In the genomic region with DNA sequence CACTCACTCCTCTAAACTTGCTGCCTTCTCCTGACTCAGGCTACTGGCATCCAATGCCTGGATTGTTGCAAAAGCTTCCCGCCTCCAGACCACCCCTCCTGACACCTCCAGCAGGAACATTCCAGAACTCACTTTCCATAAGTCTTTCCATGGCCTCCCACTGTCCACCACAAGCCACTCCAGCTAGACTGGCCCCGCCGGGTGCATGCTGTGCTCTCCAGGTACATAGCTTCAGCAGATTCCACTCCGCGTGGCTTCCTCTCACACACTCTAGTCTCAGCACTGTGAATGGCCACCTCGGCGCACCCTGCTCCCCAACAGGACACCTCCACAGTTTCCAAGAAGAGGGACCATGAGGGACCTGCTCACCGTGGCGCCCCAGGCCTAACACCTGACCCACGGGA, we compare ENCODE assay signal across 11 cellular contexts. TPM values are rescaled to one million over a fixed set of nuclear protein-coding genes. Genes with fewer than 3 reads are reported as not detected.
DNase-seq lines count a peak whose midpoint lies in the region; ATAC-seq and TF ChIP-seq lines count a peak whose summit lies in the region.
"Had no signal": no experiment of that assay in that cellular context is flagged by ENCODE, and none has a peak within 500 bp of the region (broad histone marks: within the 10 kb centered on the region; RNA-seq: fewer than 3 reads in every experiment).

No MANE protein-coding gene starts in this region.

- no TSS peak for BruUV-seq in IMR-90 (replicated peaks; lab: Mats Ljungman, UMichigan)

- H3K4ac ChIP-seq in IMR-90 (ENCODE audit: low read depth, low read length) (peak overlapping the region; percentile 94), neuronal stem cell (ENCODE audit: low read length) (no peak overlapping the region)

- H3K4me1 Mint-ChIP-seq in CD4-positive, alpha-beta memory T cell = peaks cover 5 to 15% (median 12%) of the 10 kb centered on the region in 4 donors
- peaks cover 86% of the 10 kb centered on the region for H3K4me1 Mint-ChIP-seq in chondrocyte (ENCODE audit: low read depth)

- peak overlapping the region in 4 of 7 donors; percentile 10 to 72 (median 40) for H3K27ac Mint-ChIP-seq in CD4-positive, alpha-beta memory T cell
- peak overlapping the region; percentile 96 for H3K27ac Mint-ChIP-seq in chondrocyte (ENCODE audit: unreplicated experiment)

- H2AFZ ChIP-seq in IMR-90 (replicated peaks; ENCODE audit: low read length, poor library complexity) (peak overlapping the region; percentile 27), neuronal stem cell (ENCODE audit: low read length) (no peak overlapping the region)

- H3K27ac ChIP-seq in CD4-positive, alpha-beta memory T cell (ENCODE audit: low read depth, low read length) = no peak overlapping the region
- H3K27ac ChIP-seq in IMR-90 (ENCODE audit: insufficient read depth, low read length) = no peak overlapping the region
- no peak overlapping the region for H3K27ac ChIP-seq in neuronal stem cell (replicated peaks; ENCODE audit: low read length)

- H4K8ac ChIP-seq in IMR-90 (ENCODE audit: low read depth in 2 of 2, low read length in 2 of 2) (0 out of 4 replicates have a peak overlapping the region, but pooled peaks of 1 of the 2 experiments have one; percentile 62), neuronal stem cell (ENCODE audit: low read depth, low read length) (no peak overlapping the region)

- H4K5ac ChIP-seq in IMR-90 (ENCODE audit: low read depth, low read length) = no peak overlapping the region

- no peaks in the 10 kb centered on the region for H3K9me3 ChIP-seq in CD4-positive, alpha-beta memory T cell (ENCODE audit: control insufficient read depth in 1 of 2, low read length in 2 of 2)
- H3K9me3 ChIP-seq in IMR-90 (ENCODE audit: control insufficient read depth, insufficient read depth, low read length) = no peaks in the 10 kb centered on the region
- H3K9me3 ChIP-seq in neuronal stem cell (replicated peaks in 1 of 2; ENCODE audit: control insufficient read depth in 2 of 2, insufficient read depth in 1 of 2, low read depth in 1 of 2, low read length in 2 of 2) = no peaks in the 10 kb centered on the region

- no peaks in the 10 kb centered on the region for H3K4me1 ChIP-seq in CD4-positive, alpha-beta memory T cell (ENCODE audit: insufficient read depth, low read length)
- H3K4me1 ChIP-seq in IMR-90 (ENCODE audit: control insufficient read depth, insufficient read depth, low read length) (peaks cover 37% of the 10 kb centered on the region), neuronal stem cell (ENCODE audit: control insufficient read depth in 2 of 2, insufficient read depth in 1 of 2, low read depth in 1 of 2, low read length in 2 of 2) (no peaks in the 10 kb centered on the region)

- H2AK9ac ChIP-seq in IMR-90 (replicated peaks; ENCODE audit: low read depth, low read length, poor library complexity) = peak overlapping the region; percentile 68

- H3K9ac ChIP-seq in IMR-90 (ENCODE audit: low read depth, low read length) = no peak overlapping the region
- H3K9ac ChIP-seq in neuronal stem cell (ENCODE audit: low read depth, low read length, poor library complexity) = no peak overlapping the region

- H2BK120ac ChIP-seq in IMR-90 (ENCODE audit: low read depth, low read length) (peak overlapping the region; percentile 83; the same call in 1 of the 2 replicates), neuronal stem cell (ENCODE audit: low read depth, low read length) (no peak overlapping the region)

- ATAC-seq in IMR-90 (ENCODE audit: low read depth) (no peak), GM18907 (IDR thresholded peaks at IDR 0.05; ENCODE audit: unreplicated experiment) (no peak), GM21717 (IDR thresholded peaks at IDR 0.05; ENCODE audit: unreplicated experiment) (no peak)

- H2BK20ac ChIP-seq in IMR-90 (ENCODE audit: low read depth, low read length) = peak overlapping the region; percentile 79; the same call in 1 of the 2 replicates

- no peak overlapping the region for H3K56ac ChIP-seq in IMR-90 (ENCODE audit: extremely low read depth, insufficient read depth, low read length)

- in situ Hi-C loops in IMR-90 (cut with MboI; ENCODE audit: low sequenced_read_pairs) = no loop called here

- no peak overlapping the region for H3K18ac ChIP-seq in IMR-90 (ENCODE audit: low read depth, low read length)
- H3K18ac ChIP-seq in neuronal stem cell (ENCODE audit: low read length) = no peak overlapping the region

- H3K9me1 ChIP-seq in IMR-90 (ENCODE audit: insufficient read depth, low read length) = peaks cover 60% of the 10 kb centered on the region

- no peak overlapping the region for H3K4me3 Mint-ChIP-seq in CD4-positive, alpha-beta memory T cell
- peak overlapping the region; percentile 7 for H3K4me3 Mint-ChIP-seq in chondrocyte (ENCODE audit: unreplicated experiment)
- H3K4me3 Mint-ChIP-seq: nephron had no signal

- dilution Hi-C loops in IMR-90 (cut with HindIII; ENCODE audit: low sequenced_read_pairs, unreplicated experiment) = no loop called here

- no peaks in the 10 kb centered on the region for H3K27me3 Mint-ChIP-seq in CD4-positive, alpha-beta memory T cell
- no peaks in the 10 kb centered on the region for H3K27me3 Mint-ChIP-seq in chondrocyte (ENCODE audit: low read depth)

- no peak overlapping the region for H3K4me2 ChIP-seq in IMR-90 (ENCODE audit: low read depth, low read length)
- no peak overlapping the region for H3K4me2 ChIP-seq in neuronal stem cell (ENCODE audit: insufficient read depth, low read length, poor library complexity, severe bottlenecking)

- H3K79me1 ChIP-seq in IMR-90 (ENCODE audit: low read depth in 1 of 2, low read length in 2 of 2) (peaks cover 43 to 94% of the 10 kb centered on the region in 2 experiments), neuronal stem cell (ENCODE audit: low read depth, low read length) (peaks cover 3% of the 10 kb centered on the region)

- DNase-seq in CD4-positive, alpha-beta memory T cell = no peak
- DNase-seq in IMR-90 = peak; percentile 31
- DNase-seq in chondrocyte (ENCODE audit: low spot score) = no peak
- no peak for DNase-seq in neuronal stem cell (ENCODE audit: low spot score)
- DNase-seq in NCI-H1436 (lab: John Stamatoyannopoulos, UW) = no peak
- no peak for DNase-seq in NCI-H2107 treated with DMSO at 0.1 percent for 48 hours (lab: John Stamatoyannopoulos, UW; ENCODE audit: unreplicated experiment)
- DNase-seq: NCI-H446, RPMI8226 had no signal

- H2BK15ac ChIP-seq in IMR-90 (ENCODE audit: low read depth, low read length) (no peak overlapping the region), neuronal stem cell (ENCODE audit: low read length) (no peak overlapping the region)

- 93% methylated on average over 3 of the region's 10 CpGs; no CpG with 5 or more reads in 1 of the 2 experiments for whole genome bisulfite sequencing in IMR-90 (ENCODE audit: extremely low coverage in 2 of 2, insufficient read length in 1 of 2), 2 experiments
- WGBS in neuronal stem cell (ENCODE audit: extremely low coverage in 2 of 2, insufficient read length in 2 of 2, insufficient replicate concordance in 1 of 2), 2 donors = no CpG with 5 or more reads among the region's 10 CpGs

- no peaks in the 10 kb centered on the region for H3K27me3 ChIP-seq in CD4-positive, alpha-beta memory T cell (ENCODE audit: insufficient read depth, low read length)
- no peaks in the 10 kb centered on the region for H3K27me3 ChIP-seq in IMR-90 (ENCODE audit: control insufficient read depth, insufficient read depth, low read length)
- H3K27me3 ChIP-seq in neuronal stem cell (ENCODE audit: control insufficient read depth in 3 of 3, insufficient read depth in 3 of 3, low read depth in 1 of 3, low read length in 3 of 3) = no peaks in the 10 kb centered on the region

- H2BK5ac ChIP-seq in IMR-90 (ENCODE audit: low read depth, low read length, poor library complexity, severe bottlenecking) (peak overlapping the region; percentile 90), neuronal stem cell (ENCODE audit: low read length) (peak overlapping the region; percentile 63)

- TF ChIP-seq CTCF in IMR-90 (conservative IDR thresholded peaks at IDR 0.05; ENCODE audit: low read depth, low read length) (no peak), chondrocyte (IDR thresholded peaks at IDR 0.05) (no peak)

- CTCF ChIA-PET in CD4-positive, alpha-beta memory T cell (lab: Charles Lee; ENCODE audit: partially characterized antibody) = interaction anchor here (1.4 kb wide), 1 partner anchor 23 kb away, joined by 3 read pairs; no protein-coding TSS in a partner anchor
- CTCF ChIA-PET in IMR-90 (lab: Yijun Ruan, JAX) = no interaction called here

- 0 out of 2 replicates have a peak overlapping the region, but pooled peaks have one; percentile 39 for H4K91ac ChIP-seq in IMR-90 (ENCODE audit: insufficient read depth, low read depth, low read length)
- H4K91ac ChIP-seq in neuronal stem cell (ENCODE audit: low read depth, low read length, poor library complexity) = no peak overlapping the region

- no peak for TF ChIP-seq RAD21 in IMR-90 (IDR thresholded peaks at IDR 0.05; ENCODE audit: low read length)

- no peaks in the 10 kb centered on the region for H3K9me3 Mint-ChIP-seq in CD4-positive, alpha-beta memory T cell
- H3K9me3 Mint-ChIP-seq in chondrocyte (ENCODE audit: low read depth) = no peaks in the 10 kb centered on the region
- H3K9me3 Mint-ChIP-seq: nephron had no signal

- no peak for TF ChIP-seq POLR2A in IMR-90 (IDR thresholded peaks at IDR 0.05; ENCODE audit: low read depth, low read length)

- peaks cover 29% of the 10 kb centered on the region for H3K36me3 ChIP-seq in CD4-positive, alpha-beta memory T cell (ENCODE audit: insufficient read depth, low read length)
- H3K36me3 ChIP-seq in IMR-90 (ENCODE audit: control insufficient read depth, insufficient read depth, low read length) (peaks cover 33% of the 10 kb centered on the region), neuronal stem cell (replicated peaks in 1 of 2; ENCODE audit: control insufficient read depth in 2 of 2, insufficient read depth in 2 of 2, low read length in 2 of 2) (peaks cover 29 to 93% of the 10 kb centered on the region in 2 donors)

- H3K14ac ChIP-seq in IMR-90 (replicated peaks; ENCODE audit: low read depth, low read length) (peak overlapping the region; percentile 84), neuronal stem cell (ENCODE audit: low read length) (no peak overlapping the region)

- H2BK12ac ChIP-seq in neuronal stem cell (ENCODE audit: low read length) = no peak overlapping the region

- intact Hi-C loops in CD4-positive, alpha-beta memory T cell (cut with micrococcal nuclease) = no loop called here
- intact Hi-C loops in IMR-90 (cut with micrococcal nuclease) = no loop called here

- no peak overlapping the region for H3K4me3 ChIP-seq in CD4-positive, alpha-beta memory T cell (ENCODE audit: low read length in 2 of 2)
- H3K4me3 ChIP-seq in IMR-90 (ENCODE audit: insufficient read depth, low read depth, low read length) (no peak overlapping the region), neuronal stem cell (ENCODE audit: low read length in 2 of 2) (no peak overlapping the region)

- H4K20me1 ChIP-seq in IMR-90 (ENCODE audit: insufficient read depth, low read length) = peaks cover 59% of the 10 kb centered on the region

- POLR2A ChIA-PET in CD4-positive, alpha-beta memory T cell (lab: Charles Lee; ENCODE audit: partially characterized antibody) = no interaction called here
- POLR2A ChIA-PET in IMR-90 (lab: Charles Lee; ENCODE audit: unreplicated experiment) = interaction anchor here (0.9 kb wide), 1 partner anchor 12 kb away, joined by 3 read pairs; no protein-coding TSS in a partner anchor

- H3K23ac ChIP-seq in IMR-90 (ENCODE audit: low read depth, low read length) (no peak overlapping the region), neuronal stem cell (ENCODE audit: low read depth, low read length, poor library complexity) (no peak overlapping the region)

- peaks cover 38 to 62% of the 10 kb centered on the region in 2 donors for H3K36me3 Mint-ChIP-seq in CD4-positive, alpha-beta memory T cell
- H3K36me3 Mint-ChIP-seq in chondrocyte (ENCODE audit: low read depth) = peaks cover 30% of the 10 kb centered on the region

- H2AK5ac ChIP-seq in IMR-90 (ENCODE audit: low read depth, low read length) (peak overlapping the region; percentile 95), neuronal stem cell (ENCODE audit: low read depth, low read length) (no peak overlapping the region)

RNA-seq across cellular contexts. Expression of gene FAAP100, which starts 25.9 kb away (rescaled TPM):
- 10 to 100 TPM; 51.0 to 56.0 TPM for total RNA-seq in CD4-positive, alpha-beta memory T cell
- 10 to 100 TPM in 1 of 2 donors, 1 to 10 TPM in 1; 8.5 to 16.8 TPM for polyA plus RNA-seq in CD4-positive, alpha-beta memory T cell
- total RNA-seq in IMR-90 (2012; rRNA removed) (7.5 and 7.9 TPM in 2 replicates), chondrocyte (39.8 to 62.7 TPM (median 43.1 TPM) in 3 replicates)
- 24.8 and 27.5 TPM in 2 replicates for polyA plus RNA-seq in IMR-90 (2012; rRNA removed)
- polyA plus RNA-seq in IMR-90 (2012; cell fraction: cytosol; rRNA removed) = 14.4 and 23.9 TPM in 2 replicates
- 48.3 and 135 TPM in 2 replicates for polyA plus RNA-seq in IMR-90 (2012; cell fraction: nucleus; rRNA removed; ENCODE audit: low replicate concordance)
- polyA plus RNA-seq in neuronal stem cell (2013, experiment 1 of 2) = 11.8 TPM
- 12.1 TPM for polyA plus RNA-seq in neuronal stem cell (2013, experiment 2 of 2)

RNA-seq across cellular contexts. Expression of gene FSCN2, which starts 49.9 kb away (rescaled TPM):
- 1 to 10 TPM in 1 of 2 experiments, under 1 TPM in 1; 0.75 to 1.0 TPM for total RNA-seq in CD4-positive, alpha-beta memory T cell
- polyA plus RNA-seq in CD4-positive, alpha-beta memory T cell = under 1 TPM in 1 of 2 donors, not detected in 1; 0.20 TPM
- total RNA-seq in IMR-90 (2012; rRNA removed) = 0.18 and 0.28 TPM in 2 replicates
- 0.84 and 1.1 TPM in 2 replicates for polyA plus RNA-seq in IMR-90 (2012; rRNA removed)
- 0.22 and 0.96 TPM in 2 replicates for polyA plus RNA-seq in IMR-90 (2012; cell fraction: cytosol; rRNA removed)
- polyA plus RNA-seq in IMR-90 (2012; cell fraction: nucleus; rRNA removed; ENCODE audit: low replicate concordance) = 2.6 and 6.7 TPM in 2 replicates
- 4.1 to 6.1 TPM (median 5.3 TPM) in 3 replicates for total RNA-seq in chondrocyte
- 0.20 TPM for polyA plus RNA-seq in neuronal stem cell (2013, experiment 1 of 2)
- polyA plus RNA-seq in neuronal stem cell (2013, experiment 2 of 2) = 0.25 TPM

RNA-seq across cellular contexts. Expression of gene NPLOC4, which starts 58.9 kb away (rescaled TPM):
- total RNA-seq in CD4-positive, alpha-beta memory T cell = 100 to 1,000 TPM in 1 of 2 experiments, 10 to 100 TPM in 1; 91.0 to 105 TPM
- 10 to 100 TPM; 61.1 to 70.6 TPM for polyA plus RNA-seq in CD4-positive, alpha-beta memory T cell
- total RNA-seq in IMR-90 (2012; rRNA removed) (66.1 and 70.4 TPM in 2 replicates), chondrocyte (104 to 118 TPM (median 110 TPM) in 3 replicates)
- 74.9 and 78.3 TPM in 2 replicates for polyA plus RNA-seq in IMR-90 (2012; rRNA removed)
- 62.7 and 65.1 TPM in 2 replicates for polyA plus RNA-seq in IMR-90 (2012; cell fraction: cytosol; rRNA removed)
- 101 and 121 TPM in 2 replicates for polyA plus RNA-seq in IMR-90 (2012; cell fraction: nucleus; rRNA removed; ENCODE audit: low replicate concordance)
- 54.2 TPM for polyA plus RNA-seq in neuronal stem cell (2013, experiment 1 of 2)
- polyA plus RNA-seq in neuronal stem cell (2013, experiment 2 of 2) = 54.2 TPM

RNA-seq across cellular contexts. Expression of gene TSPAN10, which starts 59.0 kb away (rescaled TPM):
- 1 to 10 TPM; 1.1 to 1.2 TPM for total RNA-seq in CD4-positive, alpha-beta memory T cell
- polyA plus RNA-seq in CD4-positive, alpha-beta memory T cell = under 1 TPM; 0.10 to 0.24 TPM
- total RNA-seq in IMR-90 (2012; rRNA removed) = 1.1 and 1.4 TPM in 2 replicates
- polyA plus RNA-seq in IMR-90 (2012; rRNA removed) = 4.5 and 5.3 TPM in 2 replicates
- 4.5 and 6.5 TPM in 2 replicates for polyA plus RNA-seq in IMR-90 (2012; cell fraction: cytosol; rRNA removed)
- polyA plus RNA-seq in IMR-90 (2012; cell fraction: nucleus; rRNA removed; ENCODE audit: low replicate concordance) = 4.2 and 13.3 TPM in 2 replicates
- total RNA-seq in chondrocyte = 1.7 to 2.2 TPM (median 1.8 TPM) in 3 replicates
- polyA plus RNA-seq in neuronal stem cell (2013, experiment 1 of 2) = 1.3 TPM
- 1.1 TPM for polyA plus RNA-seq in neuronal stem cell (2013, experiment 2 of 2)
